ENCODE assay signal across 22 cellular contexts in the genomic region with DNA sequence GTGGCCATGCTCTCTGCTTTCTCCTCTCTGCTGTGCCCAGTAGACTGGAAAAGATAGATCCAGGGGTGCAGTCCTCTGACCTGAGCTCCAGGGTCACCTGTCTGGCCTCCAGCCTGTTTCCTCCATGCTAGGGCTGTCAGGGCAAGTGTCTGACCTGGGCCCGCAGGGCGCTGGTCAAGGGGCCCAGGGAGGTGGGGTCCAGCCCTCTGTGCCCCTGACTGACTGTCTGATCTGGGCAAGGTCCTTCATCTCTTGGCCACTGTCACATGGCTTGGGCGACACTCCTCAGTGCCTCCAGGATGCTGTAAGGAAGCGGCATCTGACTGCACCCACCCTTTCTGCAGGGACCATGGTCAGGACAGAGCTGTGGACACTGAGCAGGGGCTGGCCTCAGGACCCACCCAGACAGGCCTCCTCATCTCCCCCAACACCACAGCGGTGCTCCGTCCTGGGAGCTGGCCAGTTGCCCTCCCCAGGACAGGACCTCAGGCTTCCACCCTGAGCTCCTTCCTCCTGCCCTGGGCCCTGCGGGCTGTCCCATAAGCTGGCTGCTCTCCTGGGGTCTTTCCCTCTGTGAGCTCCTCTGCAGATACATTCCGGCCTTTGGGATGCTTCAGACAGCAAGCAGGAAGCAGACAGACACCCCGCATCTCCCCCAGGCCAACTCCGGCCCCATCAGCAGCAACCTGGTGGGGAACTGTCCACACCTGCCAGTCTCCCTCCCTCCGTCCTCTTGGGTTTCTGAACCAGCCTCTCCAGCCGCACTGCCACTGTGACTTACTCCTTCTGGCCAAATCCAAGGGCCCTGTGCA. TPM values are rescaled to one million over a fixed set of nuclear protein-coding genes. Genes with fewer than 3 reads are reported as not detected.
"Had no signal": no experiment of that assay in that cellular context is flagged by ENCODE, and none has a peak within 500 bp of the region (broad histone marks: within the 10 kb centered on the region; RNA-seq: fewer than 3 reads in every experiment).

No MANE protein-coding gene starts in this region.

- H3K9me3 ChIP-seq: gastroesophageal sphincter, heart left ventricle, prostate gland, right atrium auricular region had no signal

- H3K4me1 ChIP-seq: gastroesophageal sphincter, heart left ventricle, prostate gland, right atrium auricular region had no signal

- H3K36me3 ChIP-seq: gastroesophageal sphincter, heart left ventricle, prostate gland, right atrium auricular region had no signal

- DNase-seq: activated CD4-positive, alpha-beta T cell treated with anti-CD3 and anti-CD28 coated beads, Interleukin-2, amount 10 ng/mL, durations not matched to agents 7 days and 5 days; activated CD8-positive, alpha-beta T cell treated with anti-CD3 and anti-CD28 coated beads, Interleukin-2, amount 10 ng/mL, durations not matched to agents 7 days and 5 days; activated naive CD4-positive, alpha-beta T cell treated with anti-CD3 and anti-CD28 coated beads, Interleukin-2, amount 50 U/mL, for 16 hours; activated T-cell treated with anti-CD3 and anti-CD28 coated beads, Interleukin-2, amount 50 U/mL, for 24 hours; cerebellar nuclear complex; effector CD4-positive, alpha-beta T cell; nephron progenitor cell; occipital lobe; T-helper 1 cell; T-helper 9 cell; trophoblast cell had no signal

- H3K27ac ChIP-seq: gastroesophageal sphincter, heart left ventricle, prostate gland, right atrium auricular region had no signal

- ATAC-seq: activated CD4-positive, CD25-positive, alpha-beta regulatory T cell treated with anti-CD3 and anti-CD28 coated beads, Interleukin-2, amount 50 U/mL, for 24 hours; activated CD8-positive, alpha-beta T cell treated with anti-CD3 and anti-CD28 coated beads, Interleukin-2, amount 10 ng/mL, durations not matched to agents 7 days and 5 days; esophagus mucosa; gastroesophageal sphincter; heart left ventricle had no signal

- H3K27me3 ChIP-seq: right atrium auricular region had no signal

- H3K4me3 ChIP-seq: gastroesophageal sphincter, heart left ventricle, prostate gland, right atrium auricular region had no signal

RNA-seq across cellular contexts. Expression of a gene that starts 21.2 kb away (rescaled TPM):
- total RNA-seq: activated CD4-positive, alpha-beta T cell treated with anti-CD3 and anti-CD28 coated beads, Interleukin-2, amount 10 ng/mL, durations not matched to agents 7 days and 5 days; activated CD8-positive, alpha-beta T cell treated with anti-CD3 and anti-CD28 coated beads, Interleukin-2, amount 10 ng/mL, durations not matched to agents 7 days and 5 days; activated T-helper 2 cell treated with anti-CD3 and anti-CD28 coated beads, Interferon-gamma antibody, Interleukin-2, Interleukin-4, amounts not matched to agents 10 μg/mL and 5 μg/mL and 100 μg/mL, durations not matched to agents 14 hours and 24 hours and 36 hours; bronchial epithelial cell; esophagus mucosa; gastroesophageal sphincter; heart left ventricle; liver; mesothelial cell of epicardium; myocyte; occipital lobe; prostate gland; right atrium auricular region had no signal
- polyA plus RNA-seq: heart left ventricle had no signal

RNA-seq across cellular contexts. Expression of a gene that starts 28.1 kb away (rescaled TPM):
- total RNA-seq: activated CD4-positive, alpha-beta T cell treated with anti-CD3 and anti-CD28 coated beads, Interleukin-2, amount 10 ng/mL, durations not matched to agents 7 days and 5 days; activated CD8-positive, alpha-beta T cell treated with anti-CD3 and anti-CD28 coated beads, Interleukin-2, amount 10 ng/mL, durations not matched to agents 7 days and 5 days; activated T-helper 2 cell treated with anti-CD3 and anti-CD28 coated beads, Interferon-gamma antibody, Interleukin-2, Interleukin-4, amounts not matched to agents 10 μg/mL and 5 μg/mL and 100 μg/mL, durations not matched to agents 14 hours and 24 hours and 36 hours; bronchial epithelial cell; esophagus mucosa; gastroesophageal sphincter; heart left ventricle; liver; mesothelial cell of epicardium; myocyte; occipital lobe; right atrium auricular region had no signal
- polyA plus RNA-seq: heart left ventricle, liver had no signal

RNA-seq across cellular contexts. Expression of a gene that starts 52.9 kb away (rescaled TPM):
- total RNA-seq: activated CD4-positive, alpha-beta T cell treated with anti-CD3 and anti-CD28 coated beads, Interleukin-2, amount 10 ng/mL, durations not matched to agents 7 days and 5 days; activated CD8-positive, alpha-beta T cell treated with anti-CD3 and anti-CD28 coated beads, Interleukin-2, amount 10 ng/mL, durations not matched to agents 7 days and 5 days; bronchial epithelial cell; esophagus mucosa; myocyte; right atrium auricular region had no signal

RNA-seq across cellular contexts. Expression of a gene that starts 56.2 kb away (rescaled TPM):
- total RNA-seq: activated CD4-positive, alpha-beta T cell treated with anti-CD3 and anti-CD28 coated beads, Interleukin-2, amount 10 ng/mL, durations not matched to agents 7 days and 5 days; activated CD8-positive, alpha-beta T cell treated with anti-CD3 and anti-CD28 coated beads, Interleukin-2, amount 10 ng/mL, durations not matched to agents 7 days and 5 days; activated T-helper 2 cell treated with anti-CD3 and anti-CD28 coated beads, Interferon-gamma antibody, Interleukin-2, Interleukin-4, amounts not matched to agents 10 μg/mL and 5 μg/mL and 100 μg/mL, durations not matched to agents 14 hours and 24 hours and 36 hours; bronchial epithelial cell; esophagus mucosa; gastroesophageal sphincter; heart left ventricle; liver; mesothelial cell of epicardium; myocyte; occipital lobe; right atrium auricular region had no signal
- polyA plus RNA-seq: heart left ventricle, liver had no signal
